20 cellular contexts compared by ENCODE assay signal in genomic region chr5:36887532-36887931, GRCh38. TPM values are rescaled to one million over a fixed set of nuclear protein-coding genes. Genes with fewer than 3 reads are reported as not detected.
DNase-seq lines count a peak whose midpoint lies in the region; ATAC-seq, FAIRE-seq and TF ChIP-seq lines count a peak whose summit lies in the region.
"Had no signal": no experiment of that assay in that cellular context is flagged by ENCODE, and none has a peak within 500 bp of the region (broad histone marks: within the 10 kb centered on the region; RNA-seq: fewer than 3 reads in every experiment).

No MANE protein-coding gene starts in this region.

- no peaks in the 10 kb centered on the region for H3K9me3 Mint-ChIP-seq in IgD-negative memory B cell
- H3K9me3 Mint-ChIP-seq in nephron progenitor cell = peaks cover 18% of the 10 kb centered on the region

- H3K4me3 Mint-ChIP-seq in IgD-negative memory B cell = peak overlapping the region in 2 of 4 donors; percentile 76 to 86
- H3K4me3 Mint-ChIP-seq in nephron progenitor cell = no peak overlapping the region
- H3K4me3 Mint-ChIP-seq: GM23338, WTC11 had no signal

- peaks cover 97% of the 10 kb centered on the region for H3K79me2 ChIP-seq in DOHH2 (ENCODE audit: control insufficient read depth, low read length)

- H4K20me1 ChIP-seq in DOHH2 (ENCODE audit: control insufficient read depth, insufficient read depth, low read depth, low read length) = peaks cover 16% of the 10 kb centered on the region

- H3K27ac Mint-ChIP-seq in IgD-negative memory B cell (peak overlapping the region in 2 of 3 donors; percentile 35 to 56), nephron progenitor cell (peak overlapping the region; percentile 22)
- H3K27ac Mint-ChIP-seq: GM23338, WTC11 had no signal

- H3K4me3 ChIP-seq in DOHH2 (ENCODE audit: low read length) (no peak overlapping the region), bronchial epithelial cell (ENCODE audit: low read depth, low read length) (no peak overlapping the region)
- H3K4me3 ChIP-seq: BLaER1, GM23338, MG63, Peyer's patch had no signal

- no peak for ATAC-seq in HG02642 (IDR thresholded peaks at IDR 0.05; ENCODE audit: poor library complexity, unreplicated experiment)
- ATAC-seq: GM23338, sciatic nerve, WTC11 had no signal

- no peaks in the 10 kb centered on the region for H3K27me3 ChIP-seq in DOHH2 (ENCODE audit: control insufficient read depth, low read length)
- no peaks in the 10 kb centered on the region for H3K27me3 ChIP-seq in bronchial epithelial cell (ENCODE audit: control insufficient read depth, insufficient read depth, low read length)
- H3K27me3 ChIP-seq: BLaER1, MG63, Peyer's patch had no signal

- H3K4me1 Mint-ChIP-seq in IgD-negative memory B cell = peaks cover 44 to 56% (median 53%) of the 10 kb centered on the region in 3 donors
- H3K4me1 Mint-ChIP-seq in nephron progenitor cell = no peaks in the 10 kb centered on the region

- no peak for FAIRE-seq in bronchial epithelial cell (lab: Jason Lieb, UNC)

- no peaks in the 10 kb centered on the region for H3K9me2 ChIP-seq in DOHH2 (replicated peaks; ENCODE audit: control insufficient read depth, low read length)

- H3F3A ChIP-seq in DOHH2 (ENCODE audit: control insufficient read depth, insufficient read depth) = no peaks in the 10 kb centered on the region

- no peaks in the 10 kb centered on the region for H3K27me3 Mint-ChIP-seq in IgD-negative memory B cell
- no peaks in the 10 kb centered on the region for H3K27me3 Mint-ChIP-seq in nephron progenitor cell (ENCODE audit: low read depth, poor library complexity)

- no peak overlapping the region for H3K27ac ChIP-seq in DOHH2 (ENCODE audit: low read depth, low read length)
- H3K27ac ChIP-seq: BLaER1, Peyer's patch had no signal

- peak; percentile 83 for DNase-seq in bronchial epithelial cell (ENCODE audit: low read depth)
- DNase-seq in nephron progenitor cell = no peak
- no peak for DNase-seq in CD1c-positive myeloid dendritic cell (ENCODE audit: extremely low spot score)
- no peak for DNase-seq in middle frontal gyrus (ENCODE audit: extremely low spot score, low spot score)
- DNase-seq: activated CD8-positive, alpha-beta memory T cell treated with anti-CD3 and anti-CD28 coated beads, Interleukin-2, amount 50 U/mL, for 48 hours; cerebellar nuclear complex; DND-41; mesenchymal stem cell; MG63; NCI-H2029; nucleus accumbens; Peyer's patch; stimulated activated CD4-positive, alpha-beta T cell treated with anti-CD3 and anti-CD28 coated beads, Interleukin-2, amount 100 ng/mL, for 24 hours had no signal

- peak overlapping the region; percentile 14 for H3K4me2 ChIP-seq in DOHH2 (ENCODE audit: low read length)
- H3K4me2 ChIP-seq: BLaER1, GM23338 had no signal

- H3K9me3 ChIP-seq in DOHH2 (ENCODE audit: control insufficient read depth, insufficient read depth, low read length) = no peaks in the 10 kb centered on the region
- H3K9me3 ChIP-seq: MG63, Peyer's patch had no signal

- peaks cover 19% of the 10 kb centered on the region for H3K4me1 ChIP-seq in DOHH2 (ENCODE audit: control insufficient read depth, low read length)
- H3K4me1 ChIP-seq: BLaER1 had no signal

- H3K36me3 ChIP-seq in DOHH2 (ENCODE audit: control insufficient read depth, low read length) (peaks cover 30% of the 10 kb centered on the region), bronchial epithelial cell (ENCODE audit: control insufficient read depth, insufficient read depth, low read length) (peaks cover 4% of the 10 kb centered on the region)

- TF ChIP-seq CTCF in DOHH2 (IDR thresholded peaks at IDR 0.05; ENCODE audit: low read depth, low read length, poor library complexity, severe bottlenecking) = no peak
- no peak for TF ChIP-seq CTCF in bronchial epithelial cell (IDR thresholded peaks at IDR 0.05; ENCODE audit: insufficient read depth, low read length, severe bottlenecking)
- no peak for TF ChIP-seq CTCF in nephron progenitor cell (IDR thresholded peaks at IDR 0.05)

- H3K36me3 Mint-ChIP-seq in IgD-negative memory B cell (no peaks in the 10 kb centered on the region), nephron progenitor cell (ENCODE audit: low read depth) (peaks cover 58% of the 10 kb centered on the region)

RNA-seq across cellular contexts. Expression of gene NIPBL, which starts 11.0 kb away (rescaled TPM):
- 20.2 TPM for polyA plus RNA-seq in IgD-negative memory B cell
- 20.0 and 26.5 TPM in 2 replicates for total RNA-seq in bronchial epithelial cell
